ENCODE assay signal across 16 cellular contexts in the genomic region with DNA sequence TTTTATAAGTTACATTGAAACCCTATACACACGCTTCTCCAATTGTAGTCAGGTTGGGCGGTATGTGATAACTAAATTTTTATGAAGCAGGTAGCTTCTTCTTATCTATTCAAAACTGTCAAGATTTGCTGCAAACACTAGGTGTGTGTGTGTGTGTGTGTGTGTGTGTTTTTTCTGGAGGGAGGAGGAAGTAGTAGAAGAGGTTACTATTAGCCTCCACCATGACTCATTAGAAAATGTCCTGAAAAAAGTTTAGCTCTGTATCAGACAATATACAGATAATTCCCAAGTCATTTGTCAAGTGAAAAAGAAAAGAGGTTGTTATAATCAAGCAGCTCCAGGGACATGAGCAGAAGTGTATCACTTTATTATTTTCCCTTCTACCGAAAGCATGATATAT. TPM values are rescaled to one million over a fixed set of nuclear protein-coding genes. Genes with fewer than 3 reads are reported as not detected.
DNase-seq lines count a peak whose midpoint lies in the region; ATAC-seq and TF ChIP-seq lines count a peak whose summit lies in the region.
"Had no signal": no experiment of that assay in that cellular context is flagged by ENCODE, and none has a peak within 500 bp of the region (broad histone marks: within the 10 kb centered on the region; RNA-seq: fewer than 3 reads in every experiment).

No MANE protein-coding gene starts in this region.

- H4K91ac ChIP-seq in IMR-90 (ENCODE audit: insufficient read depth, low read depth, low read length), result no peak overlapping the region

- BruUV-seq in IMR-90 (replicated peaks; lab: Mats Ljungman, UMichigan), result no TSS peak

- no peak overlapping the region; the same call in 1 of the 2 replicates for H3K4me2 ChIP-seq in IMR-90 (ENCODE audit: low read depth, low read length)

- H3K4ac ChIP-seq in IMR-90 (ENCODE audit: low read depth, low read length), result no peak overlapping the region

- no peaks in the 10 kb centered on the region; the same call in none of the 2 replicates for H3K9me1 ChIP-seq in IMR-90 (ENCODE audit: insufficient read depth, low read length)

- H2AK5ac ChIP-seq in IMR-90 (ENCODE audit: low read depth, low read length), result no peak overlapping the region

- H4K5ac ChIP-seq in IMR-90 (ENCODE audit: low read depth, low read length), result no peak overlapping the region; the same call in 1 of the 2 replicates

- ATAC-seq in IMR-90 (ENCODE audit: low read depth) (no peak), GM18502 (IDR thresholded peaks at IDR 0.05; ENCODE audit: poor library complexity, unreplicated experiment) (no peak), GM18498 (IDR thresholded peaks at IDR 0.05; ENCODE audit: unreplicated experiment) (no peak)
- ATAC-seq: naive thymus-derived CD8-positive, alpha-beta T cell; T-helper 17 cell had no signal

- H3K4me1 ChIP-seq in ACC112 (ENCODE audit: control insufficient read depth, insufficient read depth, low read length, unreplicated experiment), result peaks cover 52% of the 10 kb centered on the region
- peaks cover 21% of the 10 kb centered on the region for H3K4me1 ChIP-seq in IMR-90 (ENCODE audit: control insufficient read depth, insufficient read depth, low read length)

- no peak overlapping the region for H2AFZ ChIP-seq in ACC112 (ENCODE audit: low read length, unreplicated experiment)
- H2AFZ ChIP-seq in IMR-90 (replicated peaks; ENCODE audit: low read length, poor library complexity), result no peak overlapping the region

- TF ChIP-seq CTCF in IMR-90 (conservative IDR thresholded peaks at IDR 0.05; ENCODE audit: low read depth, low read length) (no peak), brain microvascular endothelial cell (IDR thresholded peaks at IDR 0.05; ENCODE audit: low read depth, low read length, missing control alignments) (no peak)

- no peak overlapping the region for H3K56ac ChIP-seq in IMR-90 (ENCODE audit: extremely low read depth, insufficient read depth, low read length)

- peak overlapping the region in 1 of 2 experiments; percentile 38; a peak in 1 of 4 replicates for H4K8ac ChIP-seq in IMR-90 (ENCODE audit: low read depth in 2 of 2, low read length in 2 of 2)

- H3K27ac ChIP-seq in ACC112 (ENCODE audit: low read depth, low read length) (peak overlapping the region; percentile 58), IMR-90 (ENCODE audit: insufficient read depth, low read length) (no peak overlapping the region), brain microvascular endothelial cell (peak overlapping the region; percentile 41), substantia nigra (ENCODE audit: low read depth, low read length, poor library complexity, severe bottlenecking) (no peak overlapping the region)

- no peaks in the 10 kb centered on the region for H4K20me1 ChIP-seq in IMR-90 (ENCODE audit: insufficient read depth, low read length)

- in situ Hi-C loops in IMR-90 (cut with MboI; ENCODE audit: low sequenced_read_pairs) (no loop called here), brain microvascular endothelial cell (cut with HindIII; ENCODE audit: low pct_ligation_motif_present, low sequenced_read_pairs) (no loop called here)

- no peaks in the 10 kb centered on the region for H3K79me2 ChIP-seq in ACC112 (ENCODE audit: control insufficient read depth, insufficient read depth, low read length, unreplicated experiment)

- dilution Hi-C loops in IMR-90 (cut with HindIII; ENCODE audit: low sequenced_read_pairs, unreplicated experiment), result no loop called here

- peak overlapping the region; percentile 9; the same call in 1 of the 2 replicates for H2BK120ac ChIP-seq in IMR-90 (ENCODE audit: low read depth, low read length)

- H3K4me3 ChIP-seq in ACC112 (ENCODE audit: low read depth, low read length), result no peak overlapping the region
- H3K4me3 ChIP-seq in IMR-90 (ENCODE audit: insufficient read depth, low read depth, low read length), result no peak overlapping the region
- no peak overlapping the region for H3K4me3 ChIP-seq in brain microvascular endothelial cell (ENCODE audit: low read depth, low read length)

- peak overlapping the region; percentile 2; the same call in 1 of the 2 replicates for H2BK20ac ChIP-seq in IMR-90 (ENCODE audit: low read depth, low read length)

- peaks cover 8 to 13% of the 10 kb centered on the region in 2 experiments; a peak in 2 of 4 replicates for H3K79me1 ChIP-seq in IMR-90 (ENCODE audit: low read depth in 1 of 2, low read length in 2 of 2)

- TF ChIP-seq POLR2A in IMR-90 (IDR thresholded peaks at IDR 0.05; ENCODE audit: low read depth, low read length), result no peak

- TF ChIP-seq RAD21 in IMR-90 (IDR thresholded peaks at IDR 0.05; ENCODE audit: low read length), result no peak

- H3K27me3 ChIP-seq in ACC112 (ENCODE audit: insufficient read depth, low read length), result no peaks in the 10 kb centered on the region
- H3K27me3 ChIP-seq in IMR-90 (ENCODE audit: control insufficient read depth, insufficient read depth, low read length), result no peaks in the 10 kb centered on the region
- no peaks in the 10 kb centered on the region for H3K27me3 ChIP-seq in brain microvascular endothelial cell (replicated peaks)

- no peak overlapping the region for H3K14ac ChIP-seq in IMR-90 (replicated peaks; ENCODE audit: low read depth, low read length)

- peak; percentile 75 for DNase-seq in IMR-90
- DNase-seq in brain microvascular endothelial cell, result no peak
- DNase-seq in iris pigment epithelial cell (ENCODE audit: low read depth), result peak; percentile 76
- DNase-seq in substantia nigra (lab: John Stamatoyannopoulos, UW), result no peak
- DNase-seq in T1000 (lab: John Stamatoyannopoulos, UW), result no peak
- DNase-seq: activated CD4-positive, alpha-beta T cell treated with anti-CD3 and anti-CD28 coated beads, Interleukin-2, amount 10 ng/mL, durations not matched to agents 24 days and 14 days; activated naive CD4-positive, alpha-beta T cell treated with anti-CD3 and anti-CD28 coated beads, Interleukin-2, amount 10 ng/mL, durations not matched to agents 7 days and 5 days; activated T-cell treated with anti-CD3 and anti-CD28 coated beads for 4 hours; central memory CD4-positive, alpha-beta T cell; hypothalamus; naive thymus-derived CD8-positive, alpha-beta T cell; NCI-H2171; T-helper 17 cell had no signal

- intact Hi-C loops in IMR-90 (cut with micrococcal nuclease), result no loop called here

- WGBS in IMR-90 (ENCODE audit: extremely low coverage in 2 of 2, insufficient read length in 1 of 2), 2 experiments, result no CpG with 5 or more reads among the region's 3 CpGs

- CTCF ChIA-PET in IMR-90 (lab: Yijun Ruan, JAX), result interaction anchor here (1.2 kb wide), 1 partner anchor 19 kb away, joined by 5 read pairs; no protein-coding TSS in a partner anchor

- no peak overlapping the region for H3K9ac ChIP-seq in IMR-90 (ENCODE audit: low read depth, low read length)

- H3K23ac ChIP-seq in IMR-90 (ENCODE audit: low read depth, low read length), result no peak overlapping the region

- H2AK9ac ChIP-seq in IMR-90 (replicated peaks; ENCODE audit: low read depth, low read length, poor library complexity), result no peak overlapping the region

- peak overlapping the region; percentile 83 for H2BK5ac ChIP-seq in IMR-90 (ENCODE audit: low read depth, low read length, poor library complexity, severe bottlenecking)

- no peak overlapping the region for H2BK15ac ChIP-seq in IMR-90 (ENCODE audit: low read depth, low read length)

- H3K18ac ChIP-seq in IMR-90 (ENCODE audit: low read depth, low read length), result peak overlapping the region; percentile 35; the same call in 1 of the 2 replicates

- no peaks in the 10 kb centered on the region for H3K36me3 ChIP-seq in ACC112 (ENCODE audit: insufficient read depth, low read length)
- H3K36me3 ChIP-seq in IMR-90 (ENCODE audit: control insufficient read depth, insufficient read depth, low read length), result no peaks in the 10 kb centered on the region
- H3K36me3 ChIP-seq in brain microvascular endothelial cell (replicated peaks), result no peaks in the 10 kb centered on the region

- POLR2A ChIA-PET in IMR-90 (lab: Charles Lee; ENCODE audit: unreplicated experiment), result interaction anchor here (0.7 kb wide), 1 partner anchor 74 kb away, joined by 3 read pairs; no protein-coding TSS in a partner anchor

- no peaks in the 10 kb centered on the region for H3K9me3 ChIP-seq in IMR-90 (ENCODE audit: control insufficient read depth, insufficient read depth, low read length)

TF ChIP-seq in IMR-90, 13 proteins besides CTCF, POLR2A, EP300 and RAD21:
- TF ChIP-seq NFE2L2 (IDR thresholded peaks at IDR 0.05; ENCODE audit: low read depth, low read length), result peak; percentile 34; the same call in 1 of the 2 replicates
- 0 out of 2 replicates have a peak, but pooled peaks have one; percentile 27 for TF ChIP-seq FOS (IDR thresholded peaks at IDR 0.05; ENCODE audit: low read depth, low read length)
- TF ChIP-seq CHD1 (IDR thresholded peaks at IDR 0.05; ENCODE audit: low read depth, low read length), result no peak
- TF ChIP-seq CEBPB (IDR thresholded peaks at IDR 0.05; ENCODE audit: low read depth, low read length), result no peak
- TF ChIP-seq BHLHE40 (IDR thresholded peaks at IDR 0.05; ENCODE audit: low read depth, low read length), result no peak
TF ChIP-seq in IMR-90: peak in this region for 2.

RNA-seq across cellular contexts. Expression of gene PCDH7, which starts 33.9 kb away (rescaled TPM):
- 42.8 and 44.1 TPM in 2 replicates for total RNA-seq in IMR-90 (2012; rRNA removed)
- polyA plus RNA-seq in IMR-90 (2012; rRNA removed), result 26.5 and 27.8 TPM in 2 replicates
- polyA plus RNA-seq in IMR-90 (2012; cell fraction: cytosol; rRNA removed), result 11.3 and 18.3 TPM in 2 replicates
- 12.4 and 13.8 TPM in 2 replicates for polyA plus RNA-seq in IMR-90 (2012; cell fraction: nucleus; rRNA removed; ENCODE audit: low replicate concordance)
- total RNA-seq: activated CD4-positive, alpha-beta T cell treated with anti-CD3 and anti-CD28 coated beads, Interleukin-2, amount 10 ng/mL, durations not matched to agents 24 days and 14 days; naive thymus-derived CD8-positive, alpha-beta T cell; T-helper 17 cell had no signal
- polyA plus RNA-seq: naive thymus-derived CD8-positive, alpha-beta T cell had no signal

Comparison
In these comparisons a context has a peak if more than half of its experiments do, and no peak if none do; other contexts are left out.
1. H3K27ac ChIP-seq: peak in ACC112 (single experiment) and brain microvascular endothelial cell (single experiment); none in IMR-90 (single experiment) and substantia nigra (single experiment).
2. DNase-seq: peak in IMR-90 (single experiment) and iris pigment epithelial cell (single experiment); none in brain microvascular endothelial cell (single experiment), substantia nigra (0 of 49) and T1000 (single experiment).